8 cellular contexts compared by ENCODE assay signal in the genomic region with DNA sequence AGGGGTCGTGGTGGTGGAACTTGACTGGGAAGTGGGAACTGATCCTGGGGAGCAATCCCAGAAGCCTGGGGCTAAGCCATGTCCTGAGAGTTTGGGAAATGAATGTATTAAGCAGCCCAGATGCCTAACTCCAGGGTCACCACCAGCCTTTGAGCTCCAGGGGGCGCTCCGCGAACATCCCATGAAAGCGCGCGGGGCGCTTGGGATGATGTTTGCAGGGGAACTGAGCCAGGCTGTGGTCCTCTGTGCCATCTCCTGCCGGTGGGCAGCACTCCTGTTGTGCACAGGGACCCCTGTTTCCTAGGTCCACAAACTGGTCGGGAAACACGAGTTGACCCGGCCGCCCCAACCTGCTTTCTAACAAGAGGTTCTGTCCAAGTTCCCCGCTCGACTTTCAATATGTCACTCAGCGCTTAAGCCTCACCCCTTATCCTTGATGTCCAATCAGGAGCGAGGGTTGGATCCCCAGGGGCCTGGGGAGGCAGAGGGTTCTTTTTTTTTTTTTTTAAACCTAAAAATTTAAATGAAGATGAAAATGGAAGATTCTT. TPM values are rescaled to one million over a fixed set of nuclear protein-coding genes. Genes with fewer than 3 reads are reported as not detected.
A peak's percentile ranks its signal among the peaks of the same experiment; 100 is the strongest.
DNase-seq lines count a peak whose midpoint lies in the region; ATAC-seq and TF ChIP-seq lines count a peak whose summit lies in the region.

No MANE protein-coding gene starts in this region.

- in situ Hi-C loops in GM13977 (cut with MboI; ENCODE audit: low pct_unique_long_range_greater_than_20kb, low sequenced_read_pairs, unreplicated experiment): loop anchor here (10.0 kb wide), 1 partner anchor 52 kb away; a partner anchor contains a TSS

- WGBS in endodermal cell (ENCODE audit: insufficient coverage in 1 of 2, insufficient read length in 1 of 2), 2 experiments: 0 to 1% methylated on average over 12 to 17 of the region's 17 CpGs
- WGBS in mesodermal cell (ENCODE audit: insufficient coverage in 2 of 2), 2 experiments: 1% methylated on average over 13 to 14 of the region's 17 CpGs

- H3K9me3 Mint-ChIP-seq in endodermal cell: no peaks in the 10 kb centered on the region

- ATAC-seq in GM18861 (IDR thresholded peaks at IDR 0.05; ENCODE audit: unreplicated experiment): no peak

- H3K27me3 Mint-ChIP-seq in endodermal cell (ENCODE audit: insufficient read depth): no peaks in the 10 kb centered on the region

- H3K36me3 ChIP-seq in endodermal cell (ENCODE audit: control insufficient read depth, insufficient read depth, low read length) (no peaks in the 10 kb centered on the region), mesodermal cell (ENCODE audit: control insufficient read depth, insufficient read depth, low read length) (no peaks in the 10 kb centered on the region)

- TF ChIP-seq CTCF in GM13977 (IDR thresholded peaks at IDR 0.05; ENCODE audit: extremely low read depth, insufficient read depth, missing control alignments) (peak; percentile 92), endodermal cell (conservative IDR thresholded peaks at IDR 0.05) (peak; percentile 98)

- no peaks in the 10 kb centered on the region for H3K4me1 ChIP-seq in endodermal cell (ENCODE audit: control insufficient read depth, insufficient read depth, low read length)
- H3K4me1 ChIP-seq in mesodermal cell (ENCODE audit: control insufficient read depth, insufficient read depth, low read length, poor library complexity, severe bottlenecking): no peaks in the 10 kb centered on the region

- H3K4me3 ChIP-seq in endodermal cell (ENCODE audit: low read length): peak overlapping the region; percentile 72
- H3K4me3 ChIP-seq in mesodermal cell (ENCODE audit: extremely low read depth, insufficient read depth, low read length, poor library complexity, severe bottlenecking): peak overlapping the region; percentile 31

- H3K4me1 Mint-ChIP-seq in endodermal cell: peaks cover 4% of the 10 kb centered on the region

- no peak overlapping the region for H3K9ac ChIP-seq in endodermal cell (ENCODE audit: extremely low read depth, low read length, poor library complexity, severe bottlenecking)

- no peaks in the 10 kb centered on the region for H3K36me3 Mint-ChIP-seq in endodermal cell (ENCODE audit: low read depth)

- no peak overlapping the region for H3K27ac ChIP-seq in endodermal cell (ENCODE audit: low read depth, low read length)
- no peak overlapping the region for H3K27ac ChIP-seq in mesodermal cell (ENCODE audit: low read depth, low read length, severe bottlenecking)

- peak overlapping the region; percentile 42 for H3K4me3 Mint-ChIP-seq in endodermal cell

- DNase-seq in GM13977 (ENCODE audit: low spot score): peak; percentile 83
- DNase-seq in HS-5 (ENCODE audit: low read depth): peak; percentile 68
- peak; percentile 16 to 69 for DNase-seq in NOMO-1 (lab: John Stamatoyannopoulos, UW; ENCODE audit: unreplicated experiment in 2 of 2)
- peak; percentile 30 for DNase-seq in activated CD8-positive, alpha-beta memory T cell treated with anti-CD3 and anti-CD28 coated beads, Interleukin-2, amount 50 U/mL, for 1 hour (ENCODE audit: extremely low read depth)
- peak; percentile 94 for DNase-seq in endodermal cell
- peak; percentile 20 for DNase-seq in stimulated activated CD8-positive, alpha-beta memory T cell treated with anti-CD3 and anti-CD28 coated beads, Interleukin-12 subunit alpha, Interleukin-12 subunit beta, amount 100 ng/mL, for 24 hours (ENCODE audit: extremely low read depth)

- no peaks in the 10 kb centered on the region for H3K27me3 ChIP-seq in endodermal cell (ENCODE audit: control insufficient read depth, insufficient read depth, low read length, poor library complexity, severe bottlenecking)

- no peaks in the 10 kb centered on the region for H3K9me3 ChIP-seq in endodermal cell (ENCODE audit: control insufficient read depth, low read length)
- no peaks in the 10 kb centered on the region for H3K9me3 ChIP-seq in mesodermal cell (ENCODE audit: control insufficient read depth, low read length)

- H3K27ac Mint-ChIP-seq in endodermal cell: no peak overlapping the region

RNA-seq across cellular contexts. Expression of a gene that starts 14.4 kb away (rescaled TPM):
- not detected for total RNA-seq in endodermal cell
- not detected for polyA plus RNA-seq in endodermal cell (2013, experiment 1 of 2)
- not detected for polyA plus RNA-seq in endodermal cell (2013, experiment 2 of 2)
- not detected for polyA plus RNA-seq in mesodermal cell (2013, experiment 1 of 2)
- polyA plus RNA-seq in mesodermal cell (2013, experiment 2 of 2): not detected

RNA-seq across cellular contexts. Expression of a gene that starts 40.9 kb away (rescaled TPM):
- 10 to 100 TPM; 21.8 to 37.7 TPM for total RNA-seq in endodermal cell
- polyA plus RNA-seq in endodermal cell (2013, experiment 1 of 2): 32.8 TPM
- polyA plus RNA-seq in endodermal cell (2013, experiment 2 of 2): 27.3 TPM
- polyA plus RNA-seq in mesodermal cell (2013, experiment 1 of 2): 23.8 TPM
- 23.7 TPM for polyA plus RNA-seq in mesodermal cell (2013, experiment 2 of 2)

RNA-seq across cellular contexts. Expression of a gene that starts 53.1 kb away (rescaled TPM):
- 100 to 1,000 TPM; 356 to 387 TPM for total RNA-seq in endodermal cell
- polyA plus RNA-seq in endodermal cell (2013, experiment 1 of 2): 327 TPM
- polyA plus RNA-seq in endodermal cell (2013, experiment 2 of 2): 284 TPM
- 269 TPM for polyA plus RNA-seq in mesodermal cell (2013, experiment 1 of 2)
- polyA plus RNA-seq in mesodermal cell (2013, experiment 2 of 2): 261 TPM

RNA-seq across cellular contexts. Expression of a gene that starts 55.2 kb away (rescaled TPM):
- total RNA-seq in endodermal cell: not detected
- polyA plus RNA-seq in endodermal cell (2013, experiment 1 of 2): not detected
- not detected for polyA plus RNA-seq in endodermal cell (2013, experiment 2 of 2)
- not detected for polyA plus RNA-seq in mesodermal cell (2013, experiment 1 of 2)
- polyA plus RNA-seq in mesodermal cell (2013, experiment 2 of 2): not detected

Comparison
In these comparisons a context has a peak if more than half of its experiments do, and no peak if none do; other contexts are left out.
1. DNase-seq: peak in every context shown above with its lines; median percentile 94 in endodermal cell; 83 in GM13977; 68 in HS-5; 42 in NOMO-1; 30 in activated CD8-positive, alpha-beta memory T cell treated with anti-CD3 and anti-CD28 coated beads, Interleukin-2, amount 50 U/mL, for 1 hour; 20 in stimulated activated CD8-positive, alpha-beta memory T cell treated with anti-CD3 and anti-CD28 coated beads, Interleukin-12 subunit alpha, Interleukin-12 subunit beta, amount 100 ng/mL, for 24 hours.